Comparison of ENCODE assay signal across 16 cellular contexts in the genomic region with DNA sequence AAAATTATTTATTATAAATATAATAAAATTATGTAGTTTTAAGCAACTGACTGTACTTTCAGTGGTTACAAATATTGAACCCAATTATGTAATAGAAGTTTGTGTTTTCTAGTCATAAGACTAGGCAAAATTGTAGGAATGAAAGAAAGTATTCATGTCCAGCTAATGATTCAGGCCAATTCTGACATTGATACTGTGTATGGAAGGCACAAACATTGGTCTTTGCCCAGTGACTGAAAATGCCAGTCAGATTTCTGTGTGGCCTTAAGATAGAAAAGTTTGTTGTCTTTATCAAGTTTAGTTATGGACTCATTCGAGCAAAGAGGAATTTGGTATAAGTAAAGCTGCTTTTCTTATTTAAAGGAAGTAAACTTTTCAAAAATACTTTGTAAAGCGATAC.
DNase-seq lines count a peak whose midpoint lies in the region; ATAC-seq, FAIRE-seq and TF ChIP-seq lines count a peak whose summit lies in the region.
"Had no signal": no experiment of that assay in that cellular context is flagged by ENCODE, and none has a peak within 500 bp of the region (broad histone marks: within the 10 kb centered on the region; RNA-seq: fewer than 3 reads in every experiment).

No MANE protein-coding gene starts in this region.

- no peaks in the 10 kb centered on the region for H3K4me1 ChIP-seq in heart left ventricle
- H3K4me1 ChIP-seq: HAP-1 had no signal

- DNase-seq in GM19239 (ENCODE audit: insufficient read length, low spot score), result no peak
- no peak for DNase-seq in dorsolateral prefrontal cortex
- DNase-seq in midbrain (lab: John Stamatoyannopoulos, UW), result peak; percentile 44
- peak in 1 of 49 donors; percentile 5 for DNase-seq in substantia nigra (lab: John Stamatoyannopoulos, UW)
- DNase-seq in GM10266 (ENCODE audit: extremely low spot score), result no peak
- DNase-seq in SKM-1 (lab: John Stamatoyannopoulos, UW; ENCODE audit: unreplicated experiment), result no peak
- DNase-seq in heart left ventricle, result no peak
- DNase-seq: GF-D8, MV-4-11, NCI-H1105 treated with DMSO at 0.1 percent for 48 hours, NCI-H2081, NCI-H2171, NCI-H524 treated with DMSO at 0.1 percent for 48 hours had no signal

- H3K27me3 ChIP-seq in dorsolateral prefrontal cortex, result no peaks in the 10 kb centered on the region
- H3K27me3 ChIP-seq in heart left ventricle, result no peaks in the 10 kb centered on the region

- TF ChIP-seq CTCF in dorsolateral prefrontal cortex (IDR thresholded peaks at IDR 0.05 in 54 of 56, conservative IDR thresholded peaks at IDR 0.05 in 2 of 56; ENCODE audit: low read depth in 1 of 56, partially characterized antibody in 56 of 56) (peak in 2 of 56 donors; percentile 9 to 13), GM10266 (IDR thresholded peaks at IDR 0.05; ENCODE audit: control insufficient read depth, insufficient read depth, low read depth, missing control alignments) (no peak), heart left ventricle (IDR thresholded peaks at IDR 0.05) (no peak)

- H3K4me3 ChIP-seq in dorsolateral prefrontal cortex (peak overlapping the region in 4 of 59 donors; percentile 3 to 20 (median 12)), heart left ventricle (no peak overlapping the region)
- H3K4me3 ChIP-seq: GM23248, HAP-1 had no signal

- FAIRE-seq in GM19239 (lab: Jason Lieb, UNC), result peak; percentile 23

- intact Hi-C loops in dorsolateral prefrontal cortex (cut with DNase I) (no loop called here), heart left ventricle (cut with DNase I) (no loop called here)

- no peaks in the 10 kb centered on the region for H3K9me3 ChIP-seq in heart left ventricle
- H3K9me3 ChIP-seq: HAP-1 had no signal

- peaks cover 0 to 70% (median 30%) of the 10 kb centered on the region in 9 donors for H3K36me3 ChIP-seq in heart left ventricle
- H3K36me3 ChIP-seq: HAP-1 had no signal

- H3K27ac ChIP-seq in dorsolateral prefrontal cortex (peak overlapping the region; percentile 52 to 93 (median 83)), substantia nigra (ENCODE audit: low read depth, low read length, poor library complexity, severe bottlenecking) (peak overlapping the region; percentile 2), heart left ventricle (no peak overlapping the region)
- H3K27ac ChIP-seq: GM23248 had no signal

- WGBS in heart left ventricle, 4 donors, result 82 to 92% (median 87%) methylated on average over 2 of the region's 2 CpGs

- ATAC-seq in GM21737 (IDR thresholded peaks at IDR 0.05; ENCODE audit: unreplicated experiment) (no peak), heart left ventricle (no peak)

- no peak for TF ChIP-seq POLR2A in heart left ventricle (IDR thresholded peaks at IDR 0.05)

Comparison
In these comparisons a context has a peak if more than half of its experiments do, and no peak if none do; other contexts are left out.
1. H3K27ac ChIP-seq: peak in dorsolateral prefrontal cortex (59 of 59) and substantia nigra (single experiment); none in heart left ventricle (0 of 12).